ENCODE assay signal across 4 cellular contexts in the genomic region with DNA sequence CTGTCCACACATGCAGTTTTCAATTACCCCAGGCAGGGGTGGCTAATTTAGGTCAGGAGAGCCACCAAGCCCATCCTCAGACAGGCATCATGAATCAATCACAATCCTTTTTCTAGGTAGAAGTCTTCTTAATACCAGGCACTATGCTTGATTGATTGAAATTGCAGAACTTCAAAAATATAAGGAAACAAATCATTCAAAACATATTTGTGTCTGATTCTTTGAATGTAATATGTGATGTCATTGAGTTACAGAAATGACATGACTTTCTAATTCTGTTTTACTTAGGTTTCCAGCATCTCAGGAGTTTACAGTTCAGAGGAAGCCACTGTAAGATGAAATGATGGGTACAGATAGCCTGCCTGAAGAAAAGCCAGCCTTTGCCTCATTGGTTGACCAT. TPM values are rescaled to one million over a fixed set of nuclear protein-coding genes. Genes with fewer than 3 reads are reported as not detected.
"Had no signal": no experiment of that assay in that cellular context is flagged by ENCODE, and none has a peak within 500 bp of the region (broad histone marks: within the 10 kb centered on the region; RNA-seq: fewer than 3 reads in every experiment).

No MANE protein-coding gene starts in this region.

- H3K4me3 ChIP-seq: GM12878 had no signal

- DNase-seq: GDM1, GF-D8 had no signal

RNA-seq across cellular contexts. Expression of a gene that starts 26.7 kb away (rescaled TPM):
- total RNA-seq: G401, GM12878 had no signal
